In genomic region chr1:224317383-224318045, GRCh38 we compare ENCODE assay signal across 14 cellular contexts. TPM values are rescaled to one million over a fixed set of nuclear protein-coding genes. Genes with fewer than 3 reads are reported as not detected.
DNase-seq lines count a peak whose midpoint lies in the region; ATAC-seq and TF ChIP-seq lines count a peak whose summit lies in the region.
"Had no signal": no experiment of that assay in that cellular context is flagged by ENCODE, and none has a peak within 500 bp of the region (broad histone marks: within the 10 kb centered on the region; RNA-seq: fewer than 3 reads in every experiment).

No MANE protein-coding gene starts in this region.

- no peaks in the 10 kb centered on the region for H3K9me3 ChIP-seq in smooth muscle cell (replicated peaks; ENCODE audit: low read depth)
- H3K9me3 ChIP-seq: BE2C had no signal

- no peak overlapping the region for H3K27ac ChIP-seq in smooth muscle cell (ENCODE audit: low read depth)

- no peaks in the 10 kb centered on the region for H3K27me3 ChIP-seq in smooth muscle cell (ENCODE audit: low read depth)
- H3K27me3 ChIP-seq: BE2C had no signal

- peaks cover 45% of the 10 kb centered on the region for H3K79me2 ChIP-seq in smooth muscle cell (ENCODE audit: low read depth)

- H3F3A ChIP-seq in smooth muscle cell (ENCODE audit: low read depth): no peaks in the 10 kb centered on the region

- DNase-seq in DMS153 treated with DMSO at 0.1 percent for 48 hours (lab: John Stamatoyannopoulos, UW; ENCODE audit: unreplicated experiment) (peak; percentile 94), NCI-H1105 (lab: John Stamatoyannopoulos, UW) (peak; percentile 47), NCI-H510A (lab: John Stamatoyannopoulos, UW) (peak; percentile 42), left kidney (ENCODE audit: low read depth, low spot score) (peak; percentile 84), smooth muscle cell (lab: John Stamatoyannopoulos, UW; ENCODE audit: unreplicated experiment) (no peak), omental fat pad (ENCODE audit: low spot score) (no peak), lower leg skin (ENCODE audit: low spot score in 2 of 2) (no peak)
- DNase-seq: activated naive CD4-positive, alpha-beta T cell treated with Interleukin-2 at 50 U/mL for 16 hours; BE2C; cortex of kidney; DMS 273 treated with DMSO at 0.1 percent for 48 hours; NCI-H524; T-cell had no signal

- peaks cover 3% of the 10 kb centered on the region for H3K36me3 ChIP-seq in smooth muscle cell (ENCODE audit: low read depth)

- no peak overlapping the region for H3K9ac ChIP-seq in smooth muscle cell (ENCODE audit: low read depth)

- H3K4me2 ChIP-seq in smooth muscle cell: no peak overlapping the region

- WGBS in smooth muscle cell (ENCODE audit: low lambda C conversion rate): 94% methylated on average over 4 of the region's 4 CpGs
- WGBS in lower leg skin, 2 donors: 91% methylated on average over 4 of the region's 4 CpGs

- H3K4me1 ChIP-seq in smooth muscle cell (ENCODE audit: low read depth): no peaks in the 10 kb centered on the region
- H3K4me1 ChIP-seq: BE2C had no signal

- H3K4me3 ChIP-seq in smooth muscle cell: no peak overlapping the region
- no peak overlapping the region for H3K4me3 ChIP-seq in lower leg skin (ENCODE audit: low read depth, poor library complexity, severe bottlenecking)

- ATAC-seq in omental fat pad (ENCODE audit: low FRiP score) (no peak), GM18517 (IDR thresholded peaks at IDR 0.05; ENCODE audit: unreplicated experiment) (no peak)
- ATAC-seq: T-cell had no signal

- intact Hi-C loops in lower leg skin (cut with DNase I; ENCODE audit: low total_unique reads): no loop called here

- TF ChIP-seq CTCF in smooth muscle cell (IDR thresholded peaks at IDR 0.05; ENCODE audit: borderline replicate concordance, insufficient read depth, poor library complexity, severe bottlenecking) (no peak), omental fat pad (IDR thresholded peaks at IDR 0.05) (no peak), lower leg skin (IDR thresholded peaks at IDR 0.05) (no peak)

- H4K20me1 ChIP-seq in smooth muscle cell (ENCODE audit: low read depth): peaks cover 17% of the 10 kb centered on the region

- no peak for TF ChIP-seq POLR2A in lower leg skin (IDR thresholded peaks at IDR 0.05)

- H2AFZ ChIP-seq in smooth muscle cell (ENCODE audit: low read depth): no peak overlapping the region

RNA-seq across cellular contexts. Expression of gene NVL, which starts 12.5 kb away (rescaled TPM):
- 22.1 and 35.4 TPM in 2 replicates for total RNA-seq in smooth muscle cell
- 17.3 and 18.4 TPM in 2 replicates for polyA plus RNA-seq in smooth muscle cell
- total RNA-seq in omental fat pad: 10 to 100 TPM in 3 of 4 donors, 1 to 10 TPM in 1; 10.0 to 21.9 (median 17.3) TPM
- 10 to 100 TPM; 24.4 to 43.1 (median 32.1) TPM for total RNA-seq in lower leg skin

RNA-seq across cellular contexts. Expression of gene CNIH4, which starts 39.2 kb away (rescaled TPM):
- total RNA-seq in smooth muscle cell (61.4 and 69.5 TPM in 2 replicates), omental fat pad (10 to 100 TPM; 32.2 to 63.8 (median 35.7) TPM), lower leg skin (10 to 100 TPM; 24.0 to 44.8 (median 37.0) TPM)
- 121 and 125 TPM in 2 replicates for polyA plus RNA-seq in smooth muscle cell

Comparison
In these comparisons a context has a peak if more than half of its experiments do, and no peak if none do; other contexts are left out.
1. DNase-seq: peak in DMS153 treated with DMSO at 0.1 percent for 48 hours (single experiment), NCI-H1105 (single experiment), NCI-H510A (single experiment) and left kidney (single experiment); none in smooth muscle cell (single experiment), omental fat pad (single experiment) and lower leg skin (0 of 2).